Comparison of ENCODE assay signal across 15 cellular contexts in the genomic region with DNA sequence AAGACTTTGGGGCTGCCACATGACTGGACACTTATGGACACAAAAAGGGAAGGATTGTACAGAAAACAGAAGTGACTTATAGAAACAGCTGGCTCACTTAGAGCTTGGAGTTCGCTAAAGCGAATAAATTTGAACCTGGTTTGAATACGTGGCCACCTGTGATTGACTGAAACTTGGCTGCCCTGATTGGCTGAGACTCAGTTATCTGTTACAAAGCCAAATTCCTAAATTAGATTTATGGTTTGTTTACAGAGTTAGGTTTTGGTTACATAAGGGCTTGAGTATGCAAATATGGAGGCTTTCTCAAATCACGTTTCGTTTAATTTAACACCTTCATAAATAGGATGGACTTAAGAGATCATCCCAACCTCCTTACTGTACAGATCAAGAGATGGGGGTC.
A peak's percentile ranks its signal among the peaks of the same experiment; 100 is the strongest.
DNase-seq lines count a peak whose midpoint lies in the region; ATAC-seq and TF ChIP-seq lines count a peak whose summit lies in the region.
"Had no signal": no experiment of that assay in that cellular context is flagged by ENCODE, and none has a peak within 500 bp of the region (broad histone marks: within the 10 kb centered on the region; RNA-seq: fewer than 3 reads in every experiment).

No MANE protein-coding gene starts in this region.

- H3K27ac ChIP-seq in HUES64 (ENCODE audit: low read depth, low read length) (peak overlapping the region; percentile 94), body of pancreas (peak overlapping the region in 2 of 4 donors; percentile 32 to 51), gastrocnemius medialis (peak overlapping the region in 3 of 4 donors; percentile 13 to 57 (median 39))
- H3K27ac ChIP-seq: BLaER1, ovary had no signal

- intact Hi-C loops in body of pancreas (cut with DNase I): loop anchor here (10.0 kb wide), 1 partner anchor 59 kb away; no protein-coding TSS in a partner anchor
- intact Hi-C loops in gastrocnemius medialis (cut with DNase I; ENCODE audit: low total_unique reads): no loop called here

- TF ChIP-seq CTCF in GM12865 (IDR thresholded peaks at IDR 0.05; ENCODE audit: insufficient read depth, low read depth, low read length, missing control alignments) (no peak), body of pancreas (IDR thresholded peaks at IDR 0.05) (no peak), gastrocnemius medialis (IDR thresholded peaks at IDR 0.05 in 4 of 5, conservative IDR thresholded peaks at IDR 0.05 in 1 of 5) (no peak)

- H3K9ac ChIP-seq in HUES64 (ENCODE audit: low read depth, low read length): 0 out of 2 replicates have a peak overlapping the region, but pooled peaks have one; percentile 4
- H3K9ac ChIP-seq: BLaER1 had no signal

- H3K4me1 ChIP-seq in HUES64 (ENCODE audit: insufficient read depth, low read length) (peaks cover 60% of the 10 kb centered on the region), body of pancreas (peaks cover 19% of the 10 kb centered on the region), gastrocnemius medialis (peaks cover 21 to 27% of the 10 kb centered on the region in 2 donors)

- H3K36me3 ChIP-seq in HUES64 (ENCODE audit: insufficient read depth, low read length) (no peaks in the 10 kb centered on the region), body of pancreas (replicated peaks in 1 of 2; ENCODE audit: insufficient read depth in 1 of 2, low read depth in 2 of 2) (no peaks in the 10 kb centered on the region), gastrocnemius medialis (no peaks in the 10 kb centered on the region)
- H3K36me3 ChIP-seq: BLaER1, left lung, ovary had no signal

- 80% methylated on average over 2 of the region's 5 CpGs for WGBS in HUES64
- 15 to 19% methylated on average over 4 of the region's 5 CpGs for WGBS in body of pancreas, 2 donors

- DNase-seq in GM12865 (ENCODE audit: low read depth) (peak; percentile 5), body of pancreas (peak in 2 of 4 donors; percentile 15 to 28), gastrocnemius medialis (no peak), middle frontal gyrus (ENCODE audit: extremely low spot score, low spot score) (no peak), amygdala (lab: John Stamatoyannopoulos, UW) (no peak), kidney glomerular epithelial cell (lab: John Stamatoyannopoulos, UW) (no peak)
- DNase-seq: activated CD8-positive, alpha-beta T cell treated with anti-CD3 and anti-CD28 coated beads, Interleukin-2, amount 10 ng/mL, durations not matched to agents 7 days and 5 days; activated T-cell treated with anti-CD3 and anti-CD28 coated beads, Interleukin-2, amount 50 U/mL, for 48 hours; left lung; NCI-H1694 treated with DMSO at 0.1 percent for 48 hours; ovary; SHP77; stimulated activated CD4-positive, alpha-beta T cell treated with anti-CD3 and anti-CD28 coated beads, Interleukin-2, amount 100 ng/mL, for 48 hours had no signal

- in situ Hi-C loops in gastrocnemius medialis (cut with MboI; ENCODE audit: low sequenced_read_pairs in 4 of 4): loop anchor here in 1 of 4 donors (10.0 kb wide), 1 partner anchor 49 kb away; no protein-coding TSS in a partner anchor

- H3K27me3 ChIP-seq in HUES64 (ENCODE audit: insufficient read depth, low read length) (no peaks in the 10 kb centered on the region), body of pancreas (no peaks in the 10 kb centered on the region), gastrocnemius medialis (no peaks in the 10 kb centered on the region)
- H3K27me3 ChIP-seq: BLaER1, ovary had no signal

- H3K4me3 ChIP-seq in GM12865 (ENCODE audit: low read depth, low read length): no peak overlapping the region
- no peak overlapping the region for H3K4me3 ChIP-seq in HUES64 (ENCODE audit: low read length)
- no peak overlapping the region for H3K4me3 ChIP-seq in body of pancreas
- no peak overlapping the region for H3K4me3 ChIP-seq in gastrocnemius medialis
- H3K4me3 ChIP-seq: BLaER1, left lung, ovary had no signal

- ATAC-seq in body of pancreas (peak; percentile 69), gastrocnemius medialis (peak in 1 of 2 donors; percentile 68)
- ATAC-seq: activated CD8-positive, alpha-beta T cell treated with anti-CD3 and anti-CD28 coated beads, Interleukin-2, amount 10 ng/mL, durations not matched to agents 7 days and 5 days had no signal

- H3K9me3 ChIP-seq in HUES64 (ENCODE audit: insufficient read depth, low read depth, low read length): no peaks in the 10 kb centered on the region
- H3K9me3 ChIP-seq in body of pancreas: no peaks in the 10 kb centered on the region
- H3K9me3 ChIP-seq in gastrocnemius medialis: no peaks in the 10 kb centered on the region
- H3K9me3 ChIP-seq: left lung, ovary had no signal

- no peak for TF ChIP-seq POLR2A in body of pancreas (IDR thresholded peaks at IDR 0.05)
- no peak for TF ChIP-seq POLR2A in gastrocnemius medialis (IDR thresholded peaks at IDR 0.05)
